In genomic region chr4:63218837-63219236, GRCh38 we compare ENCODE assay signal across 22 cellular contexts.
A peak's percentile ranks its signal among the peaks of the same experiment; 100 is the strongest.
DNase-seq lines count a peak whose midpoint lies in the region; ATAC-seq lines count a peak whose summit lies in the region.
"Had no signal": no experiment of that assay in that cellular context is flagged by ENCODE, and none has a peak within 500 bp of the region (broad histone marks: within the 10 kb centered on the region; RNA-seq: fewer than 3 reads in every experiment).

No MANE protein-coding gene starts in this region.

- H3K27ac ChIP-seq in HUES64 (ENCODE audit: low read depth, low read length) = peak overlapping the region; percentile 71; the same call in 1 of the 2 replicates
- H3K27ac ChIP-seq in trophoblast cell (ENCODE audit: low read depth, low read length) = peak overlapping the region; percentile 84
- H3K27ac ChIP-seq: A549, KMS-11, RWPE1, SK-N-MC had no signal

- no peak overlapping the region for H3K23ac ChIP-seq in trophoblast cell (ENCODE audit: low read length)

- H3K27me3 ChIP-seq in HUES64 (ENCODE audit: insufficient read depth, low read length) = no peaks in the 10 kb centered on the region
- no peaks in the 10 kb centered on the region for H3K27me3 ChIP-seq in trophoblast cell (ENCODE audit: insufficient read depth, low read length)

- 76% methylated on average over 7 of the region's 7 CpGs for WGBS in HUES64
- no CpG with 5 or more reads among the region's 7 CpGs for WGBS in trophoblast cell (ENCODE audit: extremely low coverage, insufficient coverage, insufficient read length)

- H3K4me1 ChIP-seq in HUES64 (ENCODE audit: insufficient read depth, low read length) (no peaks in the 10 kb centered on the region; the same call in 1 of the 2 replicates), trophoblast cell (ENCODE audit: control insufficient read depth in 1 of 2, insufficient read depth in 2 of 2, low read length in 2 of 2) (peaks cover 4 to 5% of the 10 kb centered on the region in 2 experiments)
- H3K4me1 ChIP-seq: A549, HAP-1 had no signal

- peak; percentile 50 for DNase-seq in ecto neural progenitor cell (ENCODE audit: low spot score)
- DNase-seq in islet precursor cell = peak; percentile 94
- DNase-seq in trophoblast cell = no peak
- no peak for DNase-seq in stimulated activated CD4-positive, alpha-beta T cell treated with anti-CD3 and anti-CD28 coated beads, Interleukin-2, amount 100 ng/mL, for 24 hours
- DNase-seq: DMS79, IMR-90, NCI-H1092 treated with DMSO at 0.1 percent for 48 hours, NCI-H1436 treated with DMSO at 0.1 percent for 48 hours, NCI-H1930, NCI-H2227 treated with DMSO at 0.1 percent for 48 hours, NCI-H510A, NCI-H748 treated with DMSO at 0.1 percent for 48 hours, SHP77 treated with DMSO at 0.1 percent for 48 hours had no signal

- no peak overlapping the region for H3K4me3 ChIP-seq in HUES64 (ENCODE audit: low read length)
- H3K4me3 ChIP-seq in trophoblast cell (ENCODE audit: low read depth, low read length) = no peak overlapping the region
- H3K4me3 ChIP-seq: A549, HAP-1, SK-N-MC had no signal

- H3K4me2 ChIP-seq in trophoblast cell (ENCODE audit: low read length) = no peak overlapping the region
- H3K4me2 ChIP-seq: A549, KMS-11 had no signal

- H3K18ac ChIP-seq in trophoblast cell (ENCODE audit: low read length) = no peak overlapping the region

- H2BK120ac ChIP-seq in trophoblast cell (ENCODE audit: insufficient read depth, low read length, poor library complexity) = peak overlapping the region; percentile 67

- H2AK5ac ChIP-seq in trophoblast cell (ENCODE audit: low read length) = no peak overlapping the region

- H3K4ac ChIP-seq in trophoblast cell (ENCODE audit: low read depth, low read length) = no peak overlapping the region

- H4K91ac ChIP-seq in trophoblast cell (ENCODE audit: low read depth, low read length) = peak overlapping the region; percentile 74

- H4K12ac ChIP-seq in trophoblast cell (ENCODE audit: low read depth, low read length) = no peak overlapping the region

- ATAC-seq in HG03460 (IDR thresholded peaks at IDR 0.05; ENCODE audit: unreplicated experiment) (no peak), GM21576 (IDR thresholded peaks at IDR 0.05; ENCODE audit: unreplicated experiment) (no peak), GM21390 (IDR thresholded peaks at IDR 0.05; ENCODE audit: unreplicated experiment) (no peak)
- ATAC-seq: A549 had no signal

- H2AFZ ChIP-seq in trophoblast cell (ENCODE audit: insufficient read depth, low read length, poor library complexity) = no peak overlapping the region

- H2BK12ac ChIP-seq in trophoblast cell (ENCODE audit: low read length) = no peak overlapping the region

- H3K9me3 ChIP-seq in HUES64 (ENCODE audit: insufficient read depth, low read depth, low read length) = no peaks in the 10 kb centered on the region
- no peaks in the 10 kb centered on the region for H3K9me3 ChIP-seq in trophoblast cell (ENCODE audit: insufficient read depth, low read depth, low read length)
- H3K9me3 ChIP-seq: A549, HAP-1 had no signal

- peak overlapping the region; percentile 18 for H4K8ac ChIP-seq in trophoblast cell (ENCODE audit: low read depth, low read length)

- H3K36me3 ChIP-seq in HUES64 (ENCODE audit: insufficient read depth, low read length) (no peaks in the 10 kb centered on the region), trophoblast cell (ENCODE audit: control insufficient read depth in 1 of 2, insufficient read depth in 2 of 2, low read length in 2 of 2) (no peaks in the 10 kb centered on the region)
- H3K36me3 ChIP-seq: HAP-1 had no signal

- no peaks in the 10 kb centered on the region for H3K79me2 ChIP-seq in trophoblast cell (ENCODE audit: control insufficient read depth, insufficient read depth, low read length, poor library complexity)

- H3K9ac ChIP-seq in HUES64 (ENCODE audit: low read depth, low read length) = no peak overlapping the region
- H3K9ac ChIP-seq in trophoblast cell (ENCODE audit: low read length) = no peak overlapping the region
- H3K9ac ChIP-seq: KMS-11 had no signal

- H2BK5ac ChIP-seq in trophoblast cell (ENCODE audit: low read depth, low read length, poor library complexity) = peak overlapping the region; percentile 65

- H3K14ac ChIP-seq in trophoblast cell (ENCODE audit: low read length) = peak overlapping the region; percentile 54

- peaks cover 6% of the 10 kb centered on the region for H3K79me1 ChIP-seq in trophoblast cell (ENCODE audit: low read length)

Comparison
In these comparisons a context has a peak if more than half of its experiments do, and no peak if none do; other contexts are left out.
1. DNase-seq: peak in ecto neural progenitor cell (single experiment) and islet precursor cell (single experiment); none in trophoblast cell (0 of 2) and stimulated activated CD4-positive, alpha-beta T cell treated with anti-CD3 and anti-CD28 coated beads, Interleukin-2, amount 100 ng/mL, for 24 hours (0 of 2).